8 cellular contexts compared by ENCODE assay signal in genomic region chr7:141649865-141650499, GRCh38. TPM values are rescaled to one million over a fixed set of nuclear protein-coding genes. Genes with fewer than 3 reads are reported as not detected.
DNase-seq lines count a peak whose midpoint lies in the region; TF ChIP-seq lines count a peak whose summit lies in the region.

No MANE protein-coding gene starts in this region.

- H3K36me3 ChIP-seq in ascending aorta, result peaks cover 0 to 7% of the 10 kb centered on the region in 2 donors
- H3K36me3 ChIP-seq in right atrium auricular region, result peaks cover 8% of the 10 kb centered on the region

- H3K9me3 ChIP-seq in ascending aorta, result no peaks in the 10 kb centered on the region
- H3K9me3 ChIP-seq in right atrium auricular region, result no peaks in the 10 kb centered on the region

- DNase-seq in DMS153 treated with DMSO at 0.1 percent for 48 hours (lab: John Stamatoyannopoulos, UW; ENCODE audit: unreplicated experiment) (peak; percentile 74), GM20000 (ENCODE audit: low spot score) (peak; percentile 51), HPDE6-E6E7 (ENCODE audit: extremely low spot score) (peak; percentile 60), NCI-H69 (lab: John Stamatoyannopoulos, UW) (peak; percentile 77), ascending aorta (ENCODE audit: low spot score in 2 of 2) (peak in 1 of 2 donors; percentile 84), right atrium auricular region (ENCODE audit: low spot score) (peak; percentile 78), putamen (ENCODE audit: low spot score) (peak; percentile 88), GOT3 (lab: John Stamatoyannopoulos, UW) (no peak)

- H3K4me1 ChIP-seq in ascending aorta, result peaks cover 0 to 17% of the 10 kb centered on the region in 2 donors
- H3K4me1 ChIP-seq in right atrium auricular region, result peaks cover 0 to 14% of the 10 kb centered on the region in 2 donors

- H3K27ac ChIP-seq in ascending aorta, result peak overlapping the region; percentile 53 to 54
- H3K27ac ChIP-seq in right atrium auricular region, result no peak overlapping the region

- H3K27me3 ChIP-seq in ascending aorta (no peaks in the 10 kb centered on the region), right atrium auricular region (no peaks in the 10 kb centered on the region)

- intact Hi-C loops in ascending aorta (cut with DNase I), result loop anchor here (2.0 to 5.0 kb wide), 2 partner anchors 52 to 89 kb away; partner anchors contain the start of genes DENND11 and SSBP1

- TF ChIP-seq CTCF in GM20000 (IDR thresholded peaks at IDR 0.05; ENCODE audit: extremely low read depth, missing control alignments) (peak; percentile 57), ascending aorta (IDR thresholded peaks at IDR 0.05) (peak; percentile 50 to 69 (median 61)), right atrium auricular region (IDR thresholded peaks at IDR 0.05) (peak; percentile 51 to 81)

- H3K4me3 ChIP-seq in ascending aorta (no peak overlapping the region), right atrium auricular region (no peak overlapping the region)

RNA-seq across cellular contexts. Expression of gene DENND11, which starts 52.0 kb away (rescaled TPM):
- 10.4 TPM for total RNA-seq in ascending aorta
- 10 to 100 TPM in 1 of 2 donors, 1 to 10 TPM in 1; 6.5 to 10.6 TPM for total RNA-seq in right atrium auricular region

RNA-seq across cellular contexts. Expression of gene WEE2, which starts 58.2 kb away (rescaled TPM):
- total RNA-seq in ascending aorta (not detected), right atrium auricular region (not detected)

Comparison
In these comparisons a context has a peak if more than half of its experiments do, and no peak if none do; other contexts are left out.
1. H3K27ac ChIP-seq: peak in ascending aorta (2 of 2); none in right atrium auricular region (0 of 2).
2. Peak in every context shown above with its lines, with median percentiles within 50 percentile points of each other: CTCF ChIP-seq.